Comparison of ENCODE assay signal across 7 cellular contexts in the genomic region with DNA sequence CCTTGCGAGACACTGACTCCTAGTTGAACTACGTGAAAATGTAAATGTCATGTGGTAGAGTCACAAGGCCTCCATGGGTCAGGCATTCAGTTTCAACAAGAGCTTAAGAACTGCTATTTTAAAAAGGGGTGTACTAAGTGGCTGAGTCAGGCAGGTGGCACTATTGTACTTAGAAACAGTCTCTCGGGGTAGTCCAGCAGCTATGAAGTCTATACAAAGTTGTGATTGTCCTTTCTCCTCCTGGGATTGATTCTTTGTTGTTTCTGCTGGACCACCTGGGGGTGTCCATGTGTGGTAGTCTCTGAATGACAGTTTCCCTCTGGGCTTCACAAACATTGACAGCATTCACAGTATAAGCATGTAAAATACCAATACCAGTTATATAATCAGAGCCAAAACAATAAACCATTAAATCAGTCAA. TPM values are rescaled to one million over a fixed set of nuclear protein-coding genes. Genes with fewer than 3 reads are reported as not detected.
DNase-seq lines count a peak whose midpoint lies in the region; ATAC-seq and TF ChIP-seq lines count a peak whose summit lies in the region.

No MANE protein-coding gene starts in this region.

- in situ Hi-C loops in Panc1 (cut with HindIII; ENCODE audit: low pct_unique_long_range_greater_than_20kb, low sequenced_read_pairs): no loop called here

- H3K36me3 ChIP-seq in Panc1 (ENCODE audit: control insufficient read depth, insufficient read depth, low read length): no peaks in the 10 kb centered on the region; the same call in 1 of the 2 replicates
- H3K36me3 ChIP-seq in mesendoderm (ENCODE audit: control insufficient read depth, insufficient read depth, low read length): peaks cover 2% of the 10 kb centered on the region

- POLR2A ChIA-PET in Panc1 (lab: Charles Lee): no interaction called here

- no peak overlapping the region for H2BK15ac ChIP-seq in mesendoderm (replicated peaks; ENCODE audit: low read depth)

- WGBS in mesendoderm (ENCODE audit: extremely low coverage, insufficient coverage, low lambda C conversion rate): no CpG with 5 or more reads among the region's 3 CpGs

- H3K79me1 ChIP-seq in mesendoderm (ENCODE audit: low read length): no peaks in the 10 kb centered on the region

- H3K4me3 ChIP-seq in GM12865 (ENCODE audit: low read depth, low read length): no peak overlapping the region
- H3K4me3 ChIP-seq in Panc1 (ENCODE audit: low read depth in 2 of 2, low read length in 2 of 2): no peak overlapping the region
- no peak overlapping the region for H3K4me3 ChIP-seq in mesendoderm (ENCODE audit: low read length)

- DNase-seq in GM12865 (ENCODE audit: low read depth): peak; percentile 72
- peak; percentile 21 for DNase-seq in HuH-7.5 (ENCODE audit: low spot score)
- peak; percentile 30 for DNase-seq in Panc1 (ENCODE audit: low read depth, low spot score)
- DNase-seq in dermis microvascular lymphatic vessel endothelial cell (ENCODE audit: low read depth in 2 of 2): peak; percentile 64 to 81
- peak; percentile 83 for DNase-seq in mesendoderm
- no peak for DNase-seq in central memory CD4-positive, alpha-beta T cell

- H3K18ac ChIP-seq in mesendoderm (ENCODE audit: low read length): no peak overlapping the region

- no peak overlapping the region for H2BK120ac ChIP-seq in mesendoderm (ENCODE audit: low read depth, low read length)

- CTCF ChIA-PET in Panc1 (lab: Charles Lee): interaction anchor here (0.6 to 1.1 kb wide), 5 partner anchors 33 to 797 kb away, joined by 3 to 6 read pairs (median 4); a partner anchor contains a TSS

- no peak overlapping the region for H2AK5ac ChIP-seq in mesendoderm (ENCODE audit: low read length)

- BruUV-seq in Panc1 (replicated peaks; lab: Mats Ljungman, UMichigan): no TSS peak

- H3K9ac ChIP-seq in mesendoderm (ENCODE audit: low read length): no peak overlapping the region

- no peak overlapping the region for H3K4me2 ChIP-seq in mesendoderm (ENCODE audit: low read length)

- H3K9me3 ChIP-seq in Panc1 (ENCODE audit: control insufficient read depth, insufficient read depth, low read depth, low read length): no peaks in the 10 kb centered on the region

- H4K8ac ChIP-seq in mesendoderm (ENCODE audit: low read depth, low read length): no peak overlapping the region

- TF ChIP-seq CTCF in GM12865 (IDR thresholded peaks at IDR 0.05; ENCODE audit: insufficient read depth, low read depth, low read length, missing control alignments) (peak; percentile 60), Panc1 (IDR thresholded peaks at IDR 0.05) (peak; percentile 71)

- no peaks in the 10 kb centered on the region for H3K79me2 ChIP-seq in mesendoderm (ENCODE audit: control insufficient read depth, insufficient read depth, low read length)

- H3K4ac ChIP-seq in mesendoderm (ENCODE audit: low read depth, low read length): no peak overlapping the region

- no peak overlapping the region for H3K27ac ChIP-seq in Panc1 (ENCODE audit: low read length)
- no peak overlapping the region for H3K27ac ChIP-seq in mesendoderm (ENCODE audit: low read depth, low read length)

- H2BK5ac ChIP-seq in mesendoderm (ENCODE audit: low read length): no peak overlapping the region

- H3K4me1 ChIP-seq in Panc1 (ENCODE audit: control insufficient read depth, insufficient read depth, low read length) (no peaks in the 10 kb centered on the region), mesendoderm (ENCODE audit: control insufficient read depth, low read depth, low read length) (no peaks in the 10 kb centered on the region)

- intact Hi-C loops in Panc1 (cut with micrococcal nuclease; ENCODE audit: unreplicated experiment): loop anchor here (1.0 to 10.0 kb wide), 3 partner anchors 205 to 935 kb away; no protein-coding TSS in a partner anchor

- H3K56ac ChIP-seq in mesendoderm (ENCODE audit: low read length): no peak overlapping the region

- H3K27me3 ChIP-seq in Panc1 (ENCODE audit: control insufficient read depth, insufficient read depth, low read length): no peaks in the 10 kb centered on the region
- H3K27me3 ChIP-seq in mesendoderm (ENCODE audit: insufficient read depth, low read length, poor library complexity): no peaks in the 10 kb centered on the region

- ATAC-seq in GM21786 (IDR thresholded peaks at IDR 0.05; ENCODE audit: unreplicated experiment) (peak; percentile 96), Panc1 (peak; percentile 90)

- no peak overlapping the region for H3K23ac ChIP-seq in mesendoderm (ENCODE audit: low read length)

- H4K5ac ChIP-seq in mesendoderm (ENCODE audit: low read length): no peak overlapping the region

RNA-seq across cellular contexts. Expression of a gene that starts 33.0 kb away (rescaled TPM):
- 22.9 TPM for total RNA-seq in Panc1 (2021; ENCODE audit: unreplicated experiment)
- 7.4 TPM for polyA plus RNA-seq in Panc1 (2012; ENCODE audit: insufficient read length)
- 27.1 and 29.8 TPM in 2 replicates for total RNA-seq in dermis microvascular lymphatic vessel endothelial cell
- 10.8 TPM for polyA plus RNA-seq in mesendoderm (2013, experiment 1 of 2)
- 11.1 TPM for polyA plus RNA-seq in mesendoderm (2013, experiment 2 of 2)
